12 cellular contexts compared by ENCODE assay signal in the genomic region with DNA sequence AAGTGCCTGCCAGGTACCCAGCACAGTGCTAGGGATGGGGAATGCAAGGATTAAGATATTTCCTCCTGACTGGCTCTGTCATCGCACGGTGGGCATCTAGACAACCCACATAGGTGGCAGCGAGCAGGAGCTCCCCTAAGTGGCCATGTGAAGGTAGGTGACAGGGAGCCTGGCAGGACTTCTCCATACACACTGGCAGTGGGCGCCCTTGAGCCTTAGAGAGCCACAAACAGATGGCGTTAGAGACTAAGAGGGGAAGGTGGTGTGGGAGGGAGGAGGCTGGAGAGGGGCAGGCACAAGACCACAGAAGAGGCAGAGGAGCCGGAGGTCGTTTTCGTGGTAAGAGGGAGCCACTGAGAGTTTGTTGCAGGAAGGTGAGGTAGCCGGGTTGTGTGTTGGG. TPM values are rescaled to one million over a fixed set of nuclear protein-coding genes. Genes with fewer than 3 reads are reported as not detected.
DNase-seq lines count a peak whose midpoint lies in the region; ATAC-seq, FAIRE-seq and TF ChIP-seq lines count a peak whose summit lies in the region.
"Had no signal": no experiment of that assay in that cellular context is flagged by ENCODE, and none has a peak within 500 bp of the region (broad histone marks: within the 10 kb centered on the region; RNA-seq: fewer than 3 reads in every experiment).

No MANE protein-coding gene starts in this region.

- peak; percentile 7 for DNase-seq in NCI-H2029 (lab: John Stamatoyannopoulos, UW)
- no peak for DNase-seq in NCI-H2029 treated with DMSO at 0.1 percent for 48 hours (lab: John Stamatoyannopoulos, UW)
- peak; percentile 79 for DNase-seq in Karpas-422
- DNase-seq in RPMI8226: peak; percentile 65
- peak; percentile 35 for DNase-seq in HepG2 (ENCODE audit: low spot score)
- DNase-seq in PC-9: no peak
- no peak for DNase-seq in adrenal gland
- DNase-seq in cerebellar nuclear complex (lab: John Stamatoyannopoulos, UW): no peak
- DNase-seq: activated CD4-positive, alpha-beta T cell treated with anti-CD3 and anti-CD28 coated beads for 48 hours; foreskin melanocyte had no signal

- in situ Hi-C loops in HepG2 (cut with HindIII; ENCODE audit: extremely low pct_ligation_motif_present, low pct_unique_long_range_greater_than_20kb): no loop called here

- no peaks in the 10 kb centered on the region for H3F3A ChIP-seq in PC-9 (ENCODE audit: insufficient read depth, low read depth)

- H3K9me2 ChIP-seq in Karpas-422 (replicated peaks; ENCODE audit: insufficient read depth, low read length) (no peaks in the 10 kb centered on the region), PC-9 (ENCODE audit: insufficient read depth) (no peaks in the 10 kb centered on the region)

- TF ChIP-seq POLR2A in HepG2 (IDR thresholded peaks at IDR 0.05; ENCODE audit: insufficient read depth in 1 of 2, low read depth in 2 of 2, low read length in 2 of 2) (no peak), adrenal gland (IDR thresholded peaks at IDR 0.05) (no peak)

- 91% methylated on average over 8 of the region's 9 CpGs for WGBS in HepG2 (ENCODE audit: low lambda C conversion rate)
- WGBS in adrenal gland, 4 donors: 80 to 84% (median 82%) methylated on average over 7 to 9 of the region's 9 CpGs

- POLR2A ChIA-PET in HepG2 (lab: Yijun Ruan, JAX): interaction anchor here (1.0 kb wide), 2 partner anchors 30 to 46 kb away, joined by 3 read pairs; partner anchors contain the start of gene AFG3L2
- POLR2A ChIA-PET in PC-9 (lab: Charles Lee; ENCODE audit: unreplicated experiment): no interaction called here

- H3K9ac ChIP-seq in Karpas-422 (ENCODE audit: low read length) (no peak overlapping the region), HepG2 (ENCODE audit: insufficient read depth, low read depth, low read length) (no peak overlapping the region)

- H3K79me2 ChIP-seq in Karpas-422 (ENCODE audit: low read length) (peaks cover 6% of the 10 kb centered on the region; the same call in 1 of the 2 replicates), HepG2 (ENCODE audit: insufficient read depth, low read length) (peaks cover 2% of the 10 kb centered on the region), PC-9 (ENCODE audit: low read depth) (no peaks in the 10 kb centered on the region)

- no peaks in the 10 kb centered on the region for H4K20me1 ChIP-seq in Karpas-422 (ENCODE audit: insufficient read depth, low read depth, low read length)
- no peaks in the 10 kb centered on the region for H4K20me1 ChIP-seq in HepG2 (ENCODE audit: insufficient read depth, low read length)
- H4K20me1 ChIP-seq in PC-9 (ENCODE audit: insufficient read depth): no peaks in the 10 kb centered on the region

- no peak overlapping the region for H3K4me3 ChIP-seq in Karpas-422 (ENCODE audit: low read length)
- no peak overlapping the region for H3K4me3 ChIP-seq in HepG2 (replicated peaks in 1 of 3; ENCODE audit: insufficient read depth in 1 of 3, low read depth in 2 of 3, low read length in 3 of 3)
- H3K4me3 ChIP-seq in PC-9: no peak overlapping the region
- no peak overlapping the region for H3K4me3 ChIP-seq in adrenal gland
- H3K4me3 ChIP-seq: thoracic aorta had no signal

- intact Hi-C loops in HepG2 (cut with micrococcal nuclease; ENCODE audit: unreplicated experiment): no loop called here
- intact Hi-C loops in PC-9 (cut with micrococcal nuclease; ENCODE audit: unreplicated experiment): no loop called here
- intact Hi-C loops in adrenal gland (cut with DNase I): no loop called here

- no peak for ATAC-seq in HepG2

- H3K9me3 ChIP-seq in Karpas-422 (ENCODE audit: low read length) (no peaks in the 10 kb centered on the region), HepG2 (ENCODE audit: low read length) (no peaks in the 10 kb centered on the region), PC-9 (ENCODE audit: insufficient read depth, low read depth) (no peaks in the 10 kb centered on the region; the same call in 1 of the 2 replicates), adrenal gland (replicated peaks in 1 of 3) (no peaks in the 10 kb centered on the region)
- H3K9me3 ChIP-seq: thoracic aorta had no signal

- peak; percentile 46; the same call in 1 of the 2 replicates for TF ChIP-seq CTCF in HepG2 (CRISPR knock-in tag; IDR thresholded peaks at IDR 0.05)
- TF ChIP-seq CTCF in PC-9 (conservative IDR thresholded peaks at IDR 0.05): no peak; the same call in 1 of the 2 replicates
- no peak for TF ChIP-seq CTCF in adrenal gland (IDR thresholded peaks at IDR 0.05)

- no peaks in the 10 kb centered on the region for H3K27me3 ChIP-seq in Karpas-422 (ENCODE audit: low read length)
- no peaks in the 10 kb centered on the region for H3K27me3 ChIP-seq in HepG2 (ENCODE audit: control insufficient read depth in 1 of 2, insufficient read depth in 2 of 2, low read length in 2 of 2)
- H3K27me3 ChIP-seq in PC-9 (ENCODE audit: insufficient read depth, low read depth): no peaks in the 10 kb centered on the region
- H3K27me3 ChIP-seq in adrenal gland: no peaks in the 10 kb centered on the region

- H3K4me1 ChIP-seq in Karpas-422 (ENCODE audit: low read length): peaks cover 11% of the 10 kb centered on the region
- peaks cover 40% of the 10 kb centered on the region for H3K4me1 ChIP-seq in HepG2 (ENCODE audit: insufficient read depth, low read length)
- H3K4me1 ChIP-seq in PC-9 (replicated peaks; ENCODE audit: insufficient read depth): no peaks in the 10 kb centered on the region
- no peaks in the 10 kb centered on the region for H3K4me1 ChIP-seq in adrenal gland (replicated peaks in 1 of 2)

- H3K27ac ChIP-seq in Karpas-422 (ENCODE audit: low read length) (no peak overlapping the region), HepG2 (ENCODE audit: extremely low read length, insufficient read depth, low read length) (no peak overlapping the region), PC-9 (no peak overlapping the region), adrenal gland (no peak overlapping the region)
- H3K27ac ChIP-seq: thoracic aorta had no signal

- H2AFZ ChIP-seq in Karpas-422 (ENCODE audit: low read length): no peak overlapping the region
- no peak overlapping the region for H2AFZ ChIP-seq in HepG2 (ENCODE audit: low read length)
- no peak overlapping the region for H2AFZ ChIP-seq in PC-9

- CTCF ChIA-PET in HepG2 (lab: Yijun Ruan, JAX; ENCODE audit: low intra/inter-chr PET ratio, low total read pairs): interaction anchor here (1.4 to 2.2 kb wide), 2 partner anchors 31 to 237 kb away, joined by 4 to 5 read pairs; no protein-coding TSS in a partner anchor
- CTCF ChIA-PET in PC-9 (lab: Charles Lee): interaction anchor here (0.5 kb wide), 1 partner anchor 246 kb away, joined by 11 read pairs; no protein-coding TSS in a partner anchor

- no peak overlapping the region for H3K4me2 ChIP-seq in Karpas-422 (ENCODE audit: low read depth, low read length, poor library complexity, severe bottlenecking)
- no peak overlapping the region for H3K4me2 ChIP-seq in HepG2 (ENCODE audit: low read depth, low read length)
- no peak overlapping the region for H3K4me2 ChIP-seq in PC-9

- BruUV-seq in HepG2 (replicated peaks; lab: Mats Ljungman, UMichigan) (no TSS peak), PC-9 (replicated peaks; lab: Mats Ljungman, UMichigan) (no TSS peak)

- TF ChIP-seq EP300 in HepG2 (IDR thresholded peaks at IDR 0.05; ENCODE audit: low read depth in 2 of 2, low read length in 2 of 2): no peak
- TF ChIP-seq EP300 in HepG2 (CRISPR knock-in tag; IDR thresholded peaks at IDR 0.05; ENCODE audit: borderline replicate concordance): no peak

- TF ChIP-seq RAD21 in HepG2 (CRISPR knock-in tag; IDR thresholded peaks at IDR 0.05): 0 out of 2 replicates have a peak, but pooled peaks have one; percentile 14

- FAIRE-seq in HepG2 (lab: Jason Lieb, UNC): no peak

- H3K36me3 ChIP-seq in Karpas-422 (ENCODE audit: insufficient read depth, low read length): no peaks in the 10 kb centered on the region
- H3K36me3 ChIP-seq in HepG2 (replicated peaks in 1 of 2; ENCODE audit: control insufficient read depth in 1 of 2, insufficient read depth in 2 of 2, low read length in 2 of 2): peaks cover 0 to 5% of the 10 kb centered on the region in 2 experiments; a peak in 1 of 5 replicates
- no peaks in the 10 kb centered on the region for H3K36me3 ChIP-seq in PC-9 (ENCODE audit: low read depth)
- no peaks in the 10 kb centered on the region for H3K36me3 ChIP-seq in adrenal gland (replicated peaks in 1 of 2)

RNA-seq across cellular contexts. Expression of gene PRELID3A, which starts 15.2 kb away (rescaled TPM):
- total RNA-seq in Karpas-422 (2014; rRNA removed; shearing (Covaris generic); ENCODE audit: low replicate concordance): 2.3 and 5.6 TPM in 2 replicates
- total RNA-seq in HepG2 (2016; rRNA removed; fragmentation: Illumina TruSeq; extraction: Trizol) (5.5 and 11.0 TPM in 2 replicates), PC-9 (2021) (12.5 and 13.3 TPM in 2 replicates), adrenal gland (1 to 10 TPM; 1.8 to 8.0 (median 3.3) TPM)
- 3.0 and 3.2 TPM in 2 replicates for total RNA-seq in HepG2 (2016; cell fraction: cytosol; rRNA removed; fragmentation: Illumina TruSeq; extraction: Trizol; ENCODE audit: low read depth)
- total RNA-seq in HepG2 (2016; cell fraction: insoluble cytoplasmic fraction; rRNA removed; fragmentation: Illumina TruSeq; extraction: Trizol): 4.3 and 10.9 TPM in 2 replicates
- total RNA-seq in HepG2 (2016; cell fraction: membrane; rRNA removed; fragmentation: Illumina TruSeq; extraction: Trizol): 3.0 and 4.4 TPM in 2 replicates
- total RNA-seq in HepG2 (2016; cell fraction: nucleus; rRNA removed; fragmentation: Illumina TruSeq; extraction: Trizol): 12.6 and 13.7 TPM in 2 replicates
- polyA plus RNA-seq in HepG2 (2011; rRNA removed) (7.2 and 10.3 TPM in 2 replicates), adrenal gland (1 to 10 TPM; 2.8 to 5.5 (median 3.1) TPM)
- polyA plus RNA-seq in HepG2 (2011; cell fraction: cytosol; rRNA removed): 4.0 and 6.0 TPM in 2 replicates
- polyA plus RNA-seq in HepG2 (2011; cell fraction: nucleus; rRNA removed): 61.8 and 73.7 TPM in 2 replicates
- polyA plus RNA-seq in HepG2 (2012): 6.1 and 8.3 TPM in 2 replicates
- polyA plus RNA-seq in HepG2 (2016; cell fraction: cytosol; fragmentation: Illumina TruSeq; extraction: Trizol; ENCODE audit: low read depth): 1.6 and 1.7 TPM in 2 replicates
- 5.9 and 7.6 TPM in 2 replicates for polyA plus RNA-seq in HepG2 (2016; cell fraction: insoluble cytoplasmic fraction; fragmentation: Illumina TruSeq; extraction: Trizol; ENCODE audit: low read depth)
- 2.1 and 2.3 TPM in 2 replicates for polyA plus RNA-seq in HepG2 (2016; cell fraction: membrane; fragmentation: Illumina TruSeq; extraction: Trizol; ENCODE audit: low read depth)
- 42.6 and 45.2 TPM in 2 replicates for polyA plus RNA-seq in HepG2 (2016; cell fraction: nucleus; fragmentation: Illumina TruSeq; extraction: Trizol; ENCODE audit: insufficient read depth, low read depth)
- 1.4 and 2.5 TPM in 2 replicates for polyA minus RNA-seq in HepG2 (2011; rRNA and poly(A)+ RNA removed; ENCODE audit: low replicate concordance)
- polyA minus RNA-seq in HepG2 (2011; cell fraction: cytosol; rRNA and poly(A)+ RNA removed): 0.99 and 2.6 TPM in 2 replicates
- polyA minus RNA-seq in HepG2 (2011; cell fraction: nucleus; rRNA and poly(A)+ RNA removed): 10.0 and 13.9 TPM in 2 replicates
- total RNA-seq: mononuclear cell had no signal

RNA-seq across cellular contexts. Expression of gene AFG3L2, which starts 45.9 kb away (rescaled TPM):
- total RNA-seq in Karpas-422 (2014; rRNA removed; shearing (Covaris generic); ENCODE audit: low replicate concordance): 34.2 and 48.8 TPM in 2 replicates
- 86.3 and 86.9 TPM in 2 replicates for total RNA-seq in HepG2 (2016; rRNA removed; fragmentation: Illumina TruSeq; extraction: Trizol)
- total RNA-seq in HepG2 (2016; cell fraction: cytosol; rRNA removed; fragmentation: Illumina TruSeq; extraction: Trizol; ENCODE audit: low read depth): 29.3 and 39.0 TPM in 2 replicates
- total RNA-seq in HepG2 (2016; cell fraction: insoluble cytoplasmic fraction; rRNA removed; fragmentation: Illumina TruSeq; extraction: Trizol): 85.3 and 86.3 TPM in 2 replicates
- total RNA-seq in HepG2 (2016; cell fraction: membrane; rRNA removed; fragmentation: Illumina TruSeq; extraction: Trizol): 30.7 and 35.0 TPM in 2 replicates
- total RNA-seq in HepG2 (2016; cell fraction: nucleus; rRNA removed; fragmentation: Illumina TruSeq; extraction: Trizol): 64.9 and 72.6 TPM in 2 replicates
- polyA plus RNA-seq in HepG2 (2011; rRNA removed): 26.2 and 28.6 TPM in 2 replicates
- 22.4 and 28.3 TPM in 2 replicates for polyA plus RNA-seq in HepG2 (2011; cell fraction: cytosol; rRNA removed)
- 14.9 and 16.4 TPM in 2 replicates for polyA plus RNA-seq in HepG2 (2011; cell fraction: nucleus; rRNA removed)
- polyA plus RNA-seq in HepG2 (2012): 42.2 and 47.5 TPM in 2 replicates
- 5.9 and 6.1 TPM in 2 replicates for polyA plus RNA-seq in HepG2 (2016; cell fraction: cytosol; fragmentation: Illumina TruSeq; extraction: Trizol; ENCODE audit: low read depth)
- polyA plus RNA-seq in HepG2 (2016; cell fraction: insoluble cytoplasmic fraction; fragmentation: Illumina TruSeq; extraction: Trizol; ENCODE audit: low read depth): 66.5 and 67.7 TPM in 2 replicates
- 12.3 and 14.9 TPM in 2 replicates for polyA plus RNA-seq in HepG2 (2016; cell fraction: membrane; fragmentation: Illumina TruSeq; extraction: Trizol; ENCODE audit: low read depth)
- polyA plus RNA-seq in HepG2 (2016; cell fraction: nucleus; fragmentation: Illumina TruSeq; extraction: Trizol; ENCODE audit: insufficient read depth, low read depth): 57.2 and 57.6 TPM in 2 replicates
- 26.7 and 36.0 TPM in 2 replicates for polyA minus RNA-seq in HepG2 (2011; rRNA and poly(A)+ RNA removed; ENCODE audit: low replicate concordance)
- polyA minus RNA-seq in HepG2 (2011; cell fraction: cytosol; rRNA and poly(A)+ RNA removed): 28.5 and 36.9 TPM in 2 replicates
- 48.8 and 49.7 TPM in 2 replicates for polyA minus RNA-seq in HepG2 (2011; cell fraction: nucleus; rRNA and poly(A)+ RNA removed)
- 69.4 and 71.1 TPM in 2 replicates for total RNA-seq in PC-9 (2021)
- total RNA-seq in adrenal gland: 10 to 100 TPM; 41.0 to 68.7 (median 47.4) TPM
- 10 to 100 TPM; 15.6 to 59.2 (median 19.9) TPM for polyA plus RNA-seq in adrenal gland

Comparison
In these comparisons a context has a peak if more than half of its experiments do, and no peak if none do; other contexts are left out.
1. DNase-seq: peak in NCI-H2029 (single experiment), Karpas-422 (single experiment), RPMI8226 (single experiment) and HepG2 (single experiment); none in NCI-H2029 treated with DMSO at 0.1 percent for 48 hours (single experiment), PC-9 (0 of 2), adrenal gland (0 of 7) and cerebellar nuclear complex (0 of 2).